In genomic region chr6:148987982-148988381, GRCh38 we compare ENCODE assay signal across 17 cellular contexts.
"Had no signal": no experiment of that assay in that cellular context is flagged by ENCODE, and none has a peak within 500 bp of the region (broad histone marks: within the 10 kb centered on the region; RNA-seq: fewer than 3 reads in every experiment).

No MANE protein-coding gene starts in this region.

- DNase-seq: colonic mucosa; effector CD4-positive, alpha-beta T cell; gastrocnemius medialis; glutamatergic neuron; islet precursor cell; mammary epithelial cell; psoas muscle; retina; right lobe of liver; stimulated activated CD4-positive, alpha-beta T cell treated with anti-CD3 and anti-CD28 coated beads, Interleukin-4, amount 100 ng/mL, for 24 hours; stimulated activated naive CD4-positive, alpha-beta T cell; stomach; substantia nigra; transverse colon had no signal

- H3K9me3 ChIP-seq: colonic mucosa, gastrocnemius medialis, psoas muscle, right lobe of liver, stomach, thoracic aorta, transverse colon had no signal

- H3K27ac ChIP-seq: colonic mucosa, gastrocnemius medialis, parathyroid adenoma, psoas muscle, right lobe of liver, stomach, thoracic aorta, transverse colon had no signal

- H3K79me2 ChIP-seq: parathyroid adenoma had no signal

- H3K36me3 ChIP-seq: colonic mucosa, gastrocnemius medialis, right lobe of liver, stomach, thoracic aorta, transverse colon had no signal

- ATAC-seq: gastrocnemius medialis, left lobe of liver, psoas muscle, right lobe of liver had no signal

- H3K4me1 ChIP-seq: colonic mucosa, psoas muscle, right lobe of liver, transverse colon had no signal

- H3K9ac ChIP-seq: parathyroid adenoma had no signal

- H3K27me3 ChIP-seq: colonic mucosa, gastrocnemius medialis, right lobe of liver, stomach, transverse colon had no signal

- H3K4me3 ChIP-seq: colonic mucosa, gastrocnemius medialis, psoas muscle, right lobe of liver, stomach, thoracic aorta, transverse colon had no signal

- H2AFZ ChIP-seq: parathyroid adenoma had no signal
